8 cellular contexts compared by ENCODE assay signal in genomic region chr1:16740042-16740964, GRCh38. TPM values are rescaled to one million over a fixed set of nuclear protein-coding genes. Genes with fewer than 3 reads are reported as not detected.
DNase-seq lines count a peak whose midpoint lies in the region; ATAC-seq and TF ChIP-seq lines count a peak whose summit lies in the region.
"Not testable (repeated sequence)": the region's sequence is repeated elsewhere in the genome, so short reads cannot be mapped to it uniquely, and the experiment has no call there.
"Had no signal": no experiment of that assay in that cellular context is flagged by ENCODE, and none has a peak within 500 bp of the region (broad histone marks: within the 10 kb centered on the region; RNA-seq: fewer than 3 reads in every experiment).

Gene RNU1-4, plus strand, starts transcription at chr1:16740516.

- not testable (repeated sequence) for H3K4me3 Mint-ChIP-seq in activated T-helper 2 cell treated with anti-CD3 and anti-CD28 coated beads, Interferon-gamma antibody, Interleukin-2, Interleukin-4, amounts not matched to agents 10 μg/mL and 5 μg/mL and 100 μg/mL, durations not matched to agents 14 hours and 24 hours and 36 hours (ENCODE audit: low read depth); naive thymus-derived CD4-positive, alpha-beta T cell

- H3K14ac ChIP-seq in IMR-90 (replicated peaks; ENCODE audit: low read depth, low read length) = not testable (repeated sequence)

- H3K4me2 ChIP-seq in IMR-90 (ENCODE audit: low read depth, low read length) = not testable (repeated sequence)

- in situ Hi-C loops in IMR-90 (cut with MboI; ENCODE audit: low sequenced_read_pairs) = not testable (repeated sequence)

- not testable (repeated sequence) for H3K9me3 Mint-ChIP-seq in activated T-helper 2 cell treated with anti-CD3 and anti-CD28 coated beads, Interferon-gamma antibody, Interleukin-2, Interleukin-4, amounts not matched to agents 10 μg/mL and 5 μg/mL and 100 μg/mL, durations not matched to agents 14 hours and 24 hours and 36 hours; naive thymus-derived CD4-positive, alpha-beta T cell

- DNase-seq in IMR-90; activated T-helper 2 cell treated with anti-CD3 and anti-CD28 coated beads, Interferon-gamma antibody, Interleukin-2, Interleukin-4, amounts not matched to agents 10 μg/mL and 5 μg/mL and 100 μg/mL, durations not matched to agents 14 hours and 24 hours and 36 hours (ENCODE audit: low spot score); naive thymus-derived CD4-positive, alpha-beta T cell: not testable (repeated sequence)

- dilution Hi-C loops in IMR-90 (cut with HindIII; ENCODE audit: low sequenced_read_pairs, unreplicated experiment) = not testable (repeated sequence)

- not testable (repeated sequence) for H2BK5ac ChIP-seq in IMR-90 (ENCODE audit: low read depth, low read length, poor library complexity, severe bottlenecking)

- H3K56ac ChIP-seq in IMR-90 (ENCODE audit: extremely low read depth, insufficient read depth, low read length) = not testable (repeated sequence)

- not testable (repeated sequence) for H2BK20ac ChIP-seq in IMR-90 (ENCODE audit: low read depth, low read length)

- not testable (repeated sequence) for H3K36me3 ChIP-seq in IMR-90 (ENCODE audit: control insufficient read depth, insufficient read depth, low read length); gastroesophageal sphincter; naive thymus-derived CD4-positive, alpha-beta T cell (ENCODE audit: control insufficient read depth in 2 of 3, insufficient read depth in 3 of 3, low read length in 3 of 3)

- not testable (repeated sequence) for H3K27me3 ChIP-seq in IMR-90 (ENCODE audit: control insufficient read depth, insufficient read depth, low read length); gastroesophageal sphincter; naive thymus-derived CD4-positive, alpha-beta T cell (ENCODE audit: control insufficient read depth in 2 of 2, insufficient read depth in 2 of 2, low read length in 2 of 2)

- H3K36me3 Mint-ChIP-seq in activated T-helper 2 cell treated with anti-CD3 and anti-CD28 coated beads, Interferon-gamma antibody, Interleukin-2, Interleukin-4, amounts not matched to agents 10 μg/mL and 5 μg/mL and 100 μg/mL, durations not matched to agents 14 hours and 24 hours and 36 hours (ENCODE audit: low read depth); naive thymus-derived CD4-positive, alpha-beta T cell: not testable (repeated sequence)

- TF ChIP-seq RAD21 in IMR-90 (IDR thresholded peaks at IDR 0.05; ENCODE audit: low read length) = not testable (repeated sequence)

- H2AFZ ChIP-seq in IMR-90 (replicated peaks; ENCODE audit: low read length, poor library complexity) = not testable (repeated sequence)

- H3K18ac ChIP-seq in IMR-90 (ENCODE audit: low read depth, low read length) = not testable (repeated sequence)

- POLR2A ChIA-PET in IMR-90 (lab: Charles Lee; ENCODE audit: unreplicated experiment); naive thymus-derived CD4-positive, alpha-beta T cell (lab: Charles Lee): not testable (repeated sequence)

- TF ChIP-seq EP300 in gastroesophageal sphincter (IDR thresholded peaks at IDR 0.05) = not testable (repeated sequence)

- not testable (repeated sequence) for H3K27ac ChIP-seq in IMR-90 (ENCODE audit: insufficient read depth, low read length); gastroesophageal sphincter; naive thymus-derived CD4-positive, alpha-beta T cell (ENCODE audit: low read depth, low read length)

- no CpG with 5 or more reads among the region's 46 CpGs for WGBS in IMR-90 (ENCODE audit: extremely low coverage in 2 of 2, insufficient read length in 1 of 2), 2 experiments
- no CpG with 5 or more reads among the region's 46 CpGs for WGBS in gastroesophageal sphincter (ENCODE audit: low coverage in 1 of 2), 2 donors

- not testable (repeated sequence) for TF ChIP-seq CTCF in IMR-90 (conservative IDR thresholded peaks at IDR 0.05; ENCODE audit: low read depth, low read length); gastroesophageal sphincter (IDR thresholded peaks at IDR 0.05)

- not testable (repeated sequence) for TF ChIP-seq POLR2A in IMR-90 (IDR thresholded peaks at IDR 0.05; ENCODE audit: low read depth, low read length); gastroesophageal sphincter (IDR thresholded peaks at IDR 0.05)

- TSS peak; percentile 99 for BruUV-seq in IMR-90 (replicated peaks; lab: Mats Ljungman, UMichigan)

- not testable (repeated sequence) for H3K4ac ChIP-seq in IMR-90 (ENCODE audit: low read depth, low read length)

- not testable (repeated sequence) for H4K20me1 ChIP-seq in IMR-90 (ENCODE audit: insufficient read depth, low read length)

- H4K91ac ChIP-seq in IMR-90 (ENCODE audit: insufficient read depth, low read depth, low read length) = not testable (repeated sequence)

- not testable (repeated sequence) for H2BK15ac ChIP-seq in IMR-90 (ENCODE audit: low read depth, low read length)

- H3K4me3 ChIP-seq in IMR-90 (ENCODE audit: insufficient read depth, low read depth, low read length); gastroesophageal sphincter; naive thymus-derived CD4-positive, alpha-beta T cell (ENCODE audit: low read length): not testable (repeated sequence)

- H3K79me1 ChIP-seq in IMR-90 (ENCODE audit: low read depth in 1 of 2, low read length in 2 of 2) = not testable (repeated sequence)

- H3K9me3 ChIP-seq in IMR-90 (ENCODE audit: control insufficient read depth, insufficient read depth, low read length); gastroesophageal sphincter; naive thymus-derived CD4-positive, alpha-beta T cell (ENCODE audit: control insufficient read depth in 2 of 3, low read length in 3 of 3): not testable (repeated sequence)

- not testable (repeated sequence) for H2AK9ac ChIP-seq in IMR-90 (replicated peaks; ENCODE audit: low read depth, low read length, poor library complexity)

- H3K4me1 ChIP-seq in IMR-90 (ENCODE audit: control insufficient read depth, insufficient read depth, low read length); gastroesophageal sphincter; naive thymus-derived CD4-positive, alpha-beta T cell (ENCODE audit: control insufficient read depth in 2 of 2, insufficient read depth in 2 of 2, low read length in 2 of 2): not testable (repeated sequence)

- not testable (repeated sequence) for H4K8ac ChIP-seq in IMR-90 (ENCODE audit: low read depth in 2 of 2, low read length in 2 of 2)

- H3K9ac ChIP-seq in IMR-90 (ENCODE audit: low read depth, low read length) = not testable (repeated sequence)

- not testable (repeated sequence) for H2BK120ac ChIP-seq in IMR-90 (ENCODE audit: low read depth, low read length)

- not testable (repeated sequence) for H3K27me3 Mint-ChIP-seq in activated T-helper 2 cell treated with anti-CD3 and anti-CD28 coated beads, Interferon-gamma antibody, Interleukin-2, Interleukin-4, amounts not matched to agents 10 μg/mL and 5 μg/mL and 100 μg/mL, durations not matched to agents 14 hours and 24 hours and 36 hours (ENCODE audit: low read depth); naive thymus-derived CD4-positive, alpha-beta T cell

- not testable (repeated sequence) for H3K23ac ChIP-seq in IMR-90 (ENCODE audit: low read depth, low read length)

- intact Hi-C loops in IMR-90 (cut with micrococcal nuclease); activated T-helper 2 cell treated with anti-CD3 and anti-CD28 coated beads, Interferon-gamma antibody, Interleukin-2, Interleukin-4, amounts not matched to agents 10 μg/mL and 5 μg/mL and 100 μg/mL, durations not matched to agents 14 hours and 24 hours and 36 hours (cut with micrococcal nuclease); naive thymus-derived CD4-positive, alpha-beta T cell (cut with micrococcal nuclease): not testable (repeated sequence)

- ATAC-seq in GM18873 (IDR thresholded peaks at IDR 0.05; ENCODE audit: low FRiP score, unreplicated experiment) (peak; percentile 91), GM21576 (IDR thresholded peaks at IDR 0.05; ENCODE audit: unreplicated experiment) (peak; percentile 95), HG03025 (IDR thresholded peaks at IDR 0.05; ENCODE audit: low FRiP score, unreplicated experiment) (peak; percentile 94), IMR-90 (ENCODE audit: low read depth) (peak; percentile 100), gastroesophageal sphincter (peak; percentile 99)
- ATAC-seq in naive thymus-derived CD4-positive, alpha-beta T cell = peak; percentile 99

- H3K27ac Mint-ChIP-seq in activated T-helper 2 cell treated with anti-CD3 and anti-CD28 coated beads, Interferon-gamma antibody, Interleukin-2, Interleukin-4, amounts not matched to agents 10 μg/mL and 5 μg/mL and 100 μg/mL, durations not matched to agents 14 hours and 24 hours and 36 hours; naive thymus-derived CD4-positive, alpha-beta T cell: not testable (repeated sequence)

- not testable (repeated sequence) for H3K9me1 ChIP-seq in IMR-90 (ENCODE audit: insufficient read depth, low read length)

- not testable (repeated sequence) for H2AK5ac ChIP-seq in IMR-90 (ENCODE audit: low read depth, low read length)

- CTCF ChIA-PET in IMR-90 (lab: Yijun Ruan, JAX); naive thymus-derived CD4-positive, alpha-beta T cell (lab: Charles Lee): not testable (repeated sequence)

- not testable (repeated sequence) for H4K5ac ChIP-seq in IMR-90 (ENCODE audit: low read depth, low read length)

- not testable (repeated sequence) for H3K4me1 Mint-ChIP-seq in activated T-helper 2 cell treated with anti-CD3 and anti-CD28 coated beads, Interferon-gamma antibody, Interleukin-2, Interleukin-4, amounts not matched to agents 10 μg/mL and 5 μg/mL and 100 μg/mL, durations not matched to agents 14 hours and 24 hours and 36 hours (ENCODE audit: low read depth); naive thymus-derived CD4-positive, alpha-beta T cell

RNA-seq across cellular contexts. Expression of gene RNU1-4, which starts in this region (rescaled TPM):
- total RNA-seq in IMR-90 (2012; rRNA removed) (under 0.01 TPM in 2 replicates), gastroesophageal sphincter (under 1 TPM in 3 of 4 donors, not detected in 1; under 0.01 TPM)
- not detected in 2 replicates for polyA plus RNA-seq in IMR-90 (2012; rRNA removed)
- not detected in 2 replicates for polyA plus RNA-seq in IMR-90 (2012; cell fraction: cytosol; rRNA removed)
- not detected in 2 replicates for polyA plus RNA-seq in IMR-90 (2012; cell fraction: nucleus; rRNA removed; ENCODE audit: low replicate concordance)
- 2,033 and 2,369 TPM in 2 replicates for total RNA-seq in activated T-helper 2 cell treated with anti-CD3 and anti-CD28 coated beads, Interferon-gamma antibody, Interleukin-2, Interleukin-4, amounts not matched to agents 10 μg/mL and 5 μg/mL and 100 μg/mL, durations not matched to agents 14 hours and 24 hours and 36 hours
- total RNA-seq in naive thymus-derived CD4-positive, alpha-beta T cell = 1,000 to 10,000 TPM; 2,341 to 4,458 (median 3,337) TPM
- not detected for polyA plus RNA-seq in naive thymus-derived CD4-positive, alpha-beta T cell
- total RNA-seq: GM23248 had no signal
- polyA plus RNA-seq: GM23248 had no signal

Comparison
In these comparisons a context has a peak if more than half of its experiments do, and no peak if none do; other contexts are left out.
1. RNA of gene RNU1-4 (total RNA-seq): 2,341 to 4,458 TPM in naive thymus-derived CD4-positive, alpha-beta T cell and 2,033 to 2,369 TPM in activated T-helper 2 cell treated with anti-CD3 and anti-CD28 coated beads, Interferon-gamma antibody, Interleukin-2, Interleukin-4, amounts not matched to agents 10 μg/mL and 5 μg/mL and 100 μg/mL, durations not matched to agents 14 hours and 24 hours and 36 hours; under 0.01 TPM in IMR-90 and under 0.01 TPM in gastroesophageal sphincter; every median in the first group is over 1,000 times any median in the second.
2. Peak in ATAC-seq in IMR-90; RNA of the gene not detected or under 1 TPM.
3. Peak in ATAC-seq in gastroesophageal sphincter; RNA of the gene not detected or under 1 TPM.
4. Peak in every context shown above with its lines, with median percentiles within 50 percentile points of each other: ATAC-seq.